In genomic region chr17:35438433-35438832, GRCh38 we compare ENCODE assay signal across 23 cellular contexts. TPM values are rescaled to one million over a fixed set of nuclear protein-coding genes. Genes with fewer than 3 reads are reported as not detected.
DNase-seq lines count a peak whose midpoint lies in the region; ATAC-seq, FAIRE-seq and TF ChIP-seq lines count a peak whose summit lies in the region.
"Had no signal": no experiment of that assay in that cellular context is flagged by ENCODE, and none has a peak within 500 bp of the region (broad histone marks: within the 10 kb centered on the region; RNA-seq: fewer than 3 reads in every experiment).

No MANE protein-coding gene starts in this region.

- CTCF ChIA-PET in HepG2 (lab: Yijun Ruan, JAX; ENCODE audit: low intra/inter-chr PET ratio, low total read pairs) = no interaction called here
- CTCF ChIA-PET in IMR-90 (lab: Yijun Ruan, JAX) = interaction anchor here (1.8 kb wide), 1 partner anchor 10 kb away, joined by 6 read pairs; the partner anchor contains the start of gene SLFN13
- CTCF ChIA-PET in K562 (lab: Yijun Ruan, JAX; ENCODE audit: low intra/inter-chr PET ratio) = no interaction called here

- BruUV-seq in HepG2 (replicated peaks; lab: Mats Ljungman, UMichigan) = no TSS peak
- no TSS peak for BruUV-seq in IMR-90 (replicated peaks; lab: Mats Ljungman, UMichigan)
- no TSS peak for BruUV-seq in K562 (replicated peaks; lab: Mats Ljungman, UMichigan)

- H3K79me1 ChIP-seq in IMR-90 (ENCODE audit: low read depth in 1 of 2, low read length in 2 of 2) = no peaks in the 10 kb centered on the region

- peaks cover 6% of the 10 kb centered on the region; the same call in 1 of the 2 replicates for H3K4me1 ChIP-seq in HepG2 (ENCODE audit: insufficient read depth, low read length)
- H3K4me1 ChIP-seq in right lobe of liver = peaks cover 0 to 5% (median 0%) of the 10 kb centered on the region in 4 donors
- H3K4me1 ChIP-seq in IMR-90 (ENCODE audit: control insufficient read depth, insufficient read depth, low read length) = no peaks in the 10 kb centered on the region
- peaks cover 0 to 4% of the 10 kb centered on the region in 2 experiments; a peak in 2 of 5 replicates for H3K4me1 ChIP-seq in K562 (replicated peaks in 1 of 2; ENCODE audit: control insufficient read depth in 2 of 2, insufficient read depth in 2 of 2, low read length in 2 of 2)
- H3K4me1 ChIP-seq: BE2C, BLaER1 had no signal

- H3K4me3 ChIP-seq in HepG2 (replicated peaks in 1 of 3; ENCODE audit: insufficient read depth in 1 of 3, low read depth in 2 of 3, low read length in 3 of 3) = no peak overlapping the region
- H3K4me3 ChIP-seq in right lobe of liver = no peak overlapping the region
- H3K4me3 ChIP-seq in IMR-90 (ENCODE audit: insufficient read depth, low read depth, low read length) = no peak overlapping the region
- H3K4me3 ChIP-seq in K562 = no peak overlapping the region
- H3K4me3 ChIP-seq: BLaER1 had no signal

- H3K9me1 ChIP-seq in IMR-90 (ENCODE audit: insufficient read depth, low read length) (no peaks in the 10 kb centered on the region), K562 (ENCODE audit: control insufficient read depth, insufficient read depth, low read length) (no peaks in the 10 kb centered on the region)

- H3K79me2 ChIP-seq in HepG2 (ENCODE audit: insufficient read depth, low read length) = no peaks in the 10 kb centered on the region
- no peaks in the 10 kb centered on the region for H3K79me2 ChIP-seq in K562 (ENCODE audit: control insufficient read depth, insufficient read depth, low read length)

- no peak overlapping the region for H4K5ac ChIP-seq in IMR-90 (ENCODE audit: low read depth, low read length)

- no peak for TF ChIP-seq CTCF in HepG2 (CRISPR knock-in tag; IDR thresholded peaks at IDR 0.05)
- TF ChIP-seq CTCF in right lobe of liver (IDR thresholded peaks at IDR 0.05) = no peak
- no peak for TF ChIP-seq CTCF in IMR-90 (conservative IDR thresholded peaks at IDR 0.05; ENCODE audit: low read depth, low read length)
- TF ChIP-seq CTCF in K562 (IDR thresholded peaks at IDR 0.05 in 2 of 3, conservative IDR thresholded peaks at IDR 0.05 in 1 of 3; ENCODE audit: insufficient read depth in 2 of 3, low read depth in 1 of 3, low read length in 3 of 3) = no peak
- no peak for TF ChIP-seq CTCF in GM10266 (IDR thresholded peaks at IDR 0.05; ENCODE audit: control insufficient read depth, insufficient read depth, low read depth, missing control alignments)

- TF ChIP-seq POLR2A in HepG2 (IDR thresholded peaks at IDR 0.05; ENCODE audit: insufficient read depth in 1 of 2, low read depth in 2 of 2, low read length in 2 of 2) = no peak
- TF ChIP-seq POLR2A in right lobe of liver (IDR thresholded peaks at IDR 0.05) = no peak
- TF ChIP-seq POLR2A in IMR-90 (IDR thresholded peaks at IDR 0.05; ENCODE audit: low read depth, low read length) = no peak
- TF ChIP-seq POLR2A in K562 (conservative IDR thresholded peaks at IDR 0.05) = no peak

- H3K27me3 ChIP-seq in HepG2 (ENCODE audit: control insufficient read depth in 1 of 2, insufficient read depth in 2 of 2, low read length in 2 of 2) (peaks cover 0 to 6% of the 10 kb centered on the region in 2 experiments; a peak in 2 of 5 replicates), right lobe of liver (no peaks in the 10 kb centered on the region), IMR-90 (ENCODE audit: control insufficient read depth, insufficient read depth, low read length) (no peaks in the 10 kb centered on the region), K562 (ENCODE audit: control insufficient read depth in 2 of 2, insufficient read depth in 2 of 2, low read length in 2 of 2) (peaks cover 1 to 7% of the 10 kb centered on the region in 2 experiments; a peak in 2 of 5 replicates)
- H3K27me3 ChIP-seq: BLaER1 had no signal

- no peak overlapping the region for H2AFZ ChIP-seq in HepG2 (ENCODE audit: low read length)
- H2AFZ ChIP-seq in IMR-90 (replicated peaks; ENCODE audit: low read length, poor library complexity) = no peak overlapping the region
- no peak overlapping the region for H2AFZ ChIP-seq in K562 (ENCODE audit: low read depth, low read length)

- H3K9me3 ChIP-seq in HepG2 (ENCODE audit: low read length) (no peaks in the 10 kb centered on the region), right lobe of liver (no peaks in the 10 kb centered on the region), IMR-90 (ENCODE audit: control insufficient read depth, insufficient read depth, low read length) (no peaks in the 10 kb centered on the region), K562 (replicated peaks; ENCODE audit: control insufficient read depth, insufficient read depth, low read depth, low read length) (no peaks in the 10 kb centered on the region)
- H3K9me3 ChIP-seq: BE2C had no signal

- dilution Hi-C loops in IMR-90 (cut with HindIII; ENCODE audit: low sequenced_read_pairs, unreplicated experiment) = no loop called here

- no peak overlapping the region for H4K8ac ChIP-seq in IMR-90 (ENCODE audit: low read depth in 2 of 2, low read length in 2 of 2)

- ATAC-seq in HepG2 (no peak), right lobe of liver (no peak), IMR-90 (ENCODE audit: low read depth) (no peak), K562 (no peak)

- H3K18ac ChIP-seq in IMR-90 (ENCODE audit: low read depth, low read length) = no peak overlapping the region

- H4K91ac ChIP-seq in IMR-90 (ENCODE audit: insufficient read depth, low read depth, low read length) = no peak overlapping the region

- H3K14ac ChIP-seq in IMR-90 (replicated peaks; ENCODE audit: low read depth, low read length) = no peak overlapping the region

- no peak overlapping the region for H2BK120ac ChIP-seq in IMR-90 (ENCODE audit: low read depth, low read length)

- no peak overlapping the region for H3K23ac ChIP-seq in IMR-90 (ENCODE audit: low read depth, low read length)

- no peak overlapping the region for H2AK9ac ChIP-seq in IMR-90 (replicated peaks; ENCODE audit: low read depth, low read length, poor library complexity)

- H2AK5ac ChIP-seq in IMR-90 (ENCODE audit: low read depth, low read length) = no peak overlapping the region

- FAIRE-seq in HepG2 (lab: Jason Lieb, UNC) = no peak
- FAIRE-seq in K562 (lab: Jason Lieb, UNC) = no peak
- FAIRE-seq: GM12891 had no signal

- no peak overlapping the region for H3K56ac ChIP-seq in IMR-90 (ENCODE audit: extremely low read depth, insufficient read depth, low read length)

- H3K36me3 ChIP-seq in HepG2 (replicated peaks in 1 of 2; ENCODE audit: control insufficient read depth in 1 of 2, insufficient read depth in 2 of 2, low read length in 2 of 2) = no peaks in the 10 kb centered on the region
- no peaks in the 10 kb centered on the region for H3K36me3 ChIP-seq in right lobe of liver
- H3K36me3 ChIP-seq in IMR-90 (ENCODE audit: control insufficient read depth, insufficient read depth, low read length) = no peaks in the 10 kb centered on the region
- no peaks in the 10 kb centered on the region for H3K36me3 ChIP-seq in K562 (ENCODE audit: control insufficient read depth, insufficient read depth, low read length)
- H3K36me3 ChIP-seq: BE2C, BLaER1 had no signal

- H3K27ac ChIP-seq in HepG2 (ENCODE audit: extremely low read length, insufficient read depth, low read length) (no peak overlapping the region), right lobe of liver (no peak overlapping the region), IMR-90 (ENCODE audit: insufficient read depth, low read length) (no peak overlapping the region), K562 (ENCODE audit: extremely low read depth, low read depth, low read length) (no peak overlapping the region)
- H3K27ac ChIP-seq: 22Rv1, BLaER1 had no signal

- no peak overlapping the region for H3K4ac ChIP-seq in IMR-90 (ENCODE audit: low read depth, low read length)

- DNase-seq in HepG2 (ENCODE audit: low spot score) (no peak), right lobe of liver (no peak), IMR-90 (no peak), K562 (ENCODE audit: extremely low read depth in 1 of 4, low spot score in 3 of 4) (no peak), GM10266 (ENCODE audit: extremely low spot score) (no peak)
- no peak for DNase-seq in stimulated activated CD4-positive, alpha-beta T cell treated with anti-CD3 and anti-CD28 coated beads, Interleukin-2, amount 100 ng/mL, for 48 hours
- DNase-seq: ACHN; BE2C; C1 segment of cervical spinal cord; CD4-positive, alpha-beta memory T cell; CD4-positive, CD25-positive, alpha-beta regulatory T cell; CD8-positive, alpha-beta memory T cell; COR-L47; DMS 273 treated with DMSO at 0.1 percent for 48 hours; DMS153; DMS53; DMS79; DND-41; EL; GDM1 had no signal

- intact Hi-C loops in HepG2 (cut with micrococcal nuclease; ENCODE audit: unreplicated experiment) (no loop called here), right lobe of liver (cut with DNase I) (no loop called here), IMR-90 (cut with micrococcal nuclease) (loop anchor here (10.0 kb wide), 2 partner anchors 264 to 306 kb away; no protein-coding TSS in a partner anchor), K562 (cut with micrococcal nuclease) (loop anchor here (10.0 kb wide), 1 partner anchor 96 kb away; the partner anchor contains the start of gene SLFN12L)

- no peak overlapping the region for H3K9ac ChIP-seq in HepG2 (ENCODE audit: insufficient read depth, low read depth, low read length)
- no peak overlapping the region for H3K9ac ChIP-seq in IMR-90 (ENCODE audit: low read depth, low read length)
- no peak overlapping the region for H3K9ac ChIP-seq in K562 (ENCODE audit: insufficient read depth in 1 of 2, low read depth in 2 of 2, low read length in 2 of 2)
- H3K9ac ChIP-seq: BLaER1 had no signal

- H2BK5ac ChIP-seq in IMR-90 (ENCODE audit: low read depth, low read length, poor library complexity, severe bottlenecking) = no peak overlapping the region

- no peak for TF ChIP-seq RAD21 in HepG2 (CRISPR knock-in tag; IDR thresholded peaks at IDR 0.05)
- no peak for TF ChIP-seq RAD21 in IMR-90 (IDR thresholded peaks at IDR 0.05; ENCODE audit: low read length)
- no peak for TF ChIP-seq RAD21 in K562 (CRISPR knock-in tag; conservative IDR thresholded peaks at IDR 0.05 in 1 of 2, IDR thresholded peaks at IDR 0.05 in 1 of 2)

- H3K4me2 ChIP-seq in HepG2 (ENCODE audit: low read depth, low read length) = no peak overlapping the region
- no peak overlapping the region for H3K4me2 ChIP-seq in IMR-90 (ENCODE audit: low read depth, low read length)
- no peak overlapping the region for H3K4me2 ChIP-seq in K562 (ENCODE audit: insufficient read depth, low read length)
- H3K4me2 ChIP-seq: BLaER1 had no signal

- no peaks in the 10 kb centered on the region for H4K20me1 ChIP-seq in HepG2 (ENCODE audit: insufficient read depth, low read length)
- H4K20me1 ChIP-seq in IMR-90 (ENCODE audit: insufficient read depth, low read length) = peaks cover under 1% of the 10 kb centered on the region; the same call in 1 of the 2 replicates
- H4K20me1 ChIP-seq in K562 (replicated peaks; ENCODE audit: control insufficient read depth, insufficient read depth, low read length) = no peaks in the 10 kb centered on the region
- H4K20me1 ChIP-seq: BLaER1 had no signal

- H2BK20ac ChIP-seq in IMR-90 (ENCODE audit: low read depth, low read length) = no peak overlapping the region

- in situ Hi-C loops in HepG2 (cut with HindIII; ENCODE audit: extremely low pct_ligation_motif_present, low pct_unique_long_range_greater_than_20kb) = no loop called here
- in situ Hi-C loops in IMR-90 (cut with MboI; ENCODE audit: low sequenced_read_pairs) = no loop called here
- in situ Hi-C loops in K562 (cut with MboI) = no loop called here

- POLR2A ChIA-PET in HepG2 (lab: Yijun Ruan, JAX) (no interaction called here), IMR-90 (lab: Charles Lee; ENCODE audit: unreplicated experiment) (no interaction called here), K562 (lab: Yijun Ruan, JAX) (interaction anchor here (2.0 kb wide), 1 partner anchor 9 kb away, joined by 7 read pairs; no protein-coding TSS in a partner anchor)

- no peak for TF ChIP-seq EP300 in HepG2 (IDR thresholded peaks at IDR 0.05; ENCODE audit: low read depth in 2 of 2, low read length in 2 of 2)
- no peak for TF ChIP-seq EP300 in HepG2 (CRISPR knock-in tag; IDR thresholded peaks at IDR 0.05; ENCODE audit: borderline replicate concordance)
- no peak for TF ChIP-seq EP300 in K562 (IDR thresholded peaks at IDR 0.05; ENCODE audit: low read length)

- no peak overlapping the region for H2BK15ac ChIP-seq in IMR-90 (ENCODE audit: low read depth, low read length)

RNA-seq across cellular contexts. Expression of gene SLFN12, which starts 6.1 kb away (rescaled TPM):
- total RNA-seq in HepG2 (2016; rRNA removed; fragmentation: Illumina TruSeq; extraction: Trizol) (0.13 TPM in 1 of 2 replicates, not detected in the other), right lobe of liver (1 to 10 TPM in 5 of 6 experiments, under 1 TPM in 1; 0.84 to 3.3 (median 1.6) TPM), IMR-90 (2012; rRNA removed) (38.9 and 48.6 TPM in 2 replicates), K562 (2014; rRNA removed) (0.09 TPM in 1 of 2 replicates, not detected in the other), K562 (2014; rRNA removed; fragmentation: Illumina TruSeq; extraction: Trizol) (0.07 TPM in 1 of 2 replicates, not detected in the other), K562 (2015; rRNA removed; fragmentation: Illumina TruSeq; extraction: Trizol) (not detected in 2 replicates), K562 (2021) (0.25 TPM in 1 of 2 replicates, not detected in the other)
- not detected in 2 replicates for total RNA-seq in HepG2 (2016; cell fraction: cytosol; rRNA removed; fragmentation: Illumina TruSeq; extraction: Trizol; ENCODE audit: low read depth)
- total RNA-seq in HepG2 (2016; cell fraction: insoluble cytoplasmic fraction; rRNA removed; fragmentation: Illumina TruSeq; extraction: Trizol) = not detected in 2 replicates
- total RNA-seq in HepG2 (2016; cell fraction: membrane; rRNA removed; fragmentation: Illumina TruSeq; extraction: Trizol) = not detected in 2 replicates
- not detected in 2 replicates for total RNA-seq in HepG2 (2016; cell fraction: nucleus; rRNA removed; fragmentation: Illumina TruSeq; extraction: Trizol)
- polyA plus RNA-seq in HepG2 (2011; rRNA removed) (not detected in 2 replicates), IMR-90 (2012; rRNA removed) (13.5 and 16.6 TPM in 2 replicates), K562 (2011; rRNA removed) (not detected in 2 replicates), K562 (2014; fragmentation: Illumina TruSeq; extraction: Trizol) (not detected in 2 replicates), K562 (2014; fragmentation: Nextera tagmentation; extraction: Ambion mirVana) (under 1 TPM in 1 of 2 experiments, not detected in 1; 0.01 TPM), K562 (2014; rRNA removed) (0.09 TPM in 1 of 2 replicates, not detected in the other)
- not detected in 2 replicates for polyA plus RNA-seq in HepG2 (2011; cell fraction: cytosol; rRNA removed)
- 0.05 TPM in 1 of 2 replicates, not detected in the other for polyA plus RNA-seq in HepG2 (2011; cell fraction: nucleus; rRNA removed)
- polyA plus RNA-seq in HepG2 (2012) = not detected in 2 replicates
- not detected in 2 replicates for polyA plus RNA-seq in HepG2 (2016; cell fraction: cytosol; fragmentation: Illumina TruSeq; extraction: Trizol; ENCODE audit: low read depth)
- not detected in 2 replicates for polyA plus RNA-seq in HepG2 (2016; cell fraction: insoluble cytoplasmic fraction; fragmentation: Illumina TruSeq; extraction: Trizol; ENCODE audit: low read depth)
- not detected in 2 replicates for polyA plus RNA-seq in HepG2 (2016; cell fraction: membrane; fragmentation: Illumina TruSeq; extraction: Trizol; ENCODE audit: low read depth)
- polyA plus RNA-seq in HepG2 (2016; cell fraction: nucleus; fragmentation: Illumina TruSeq; extraction: Trizol; ENCODE audit: insufficient read depth, low read depth) = not detected in 2 replicates
- 0.30 TPM in 1 of 2 replicates, not detected in the other for polyA minus RNA-seq in HepG2 (2011; rRNA and poly(A)+ RNA removed; ENCODE audit: low replicate concordance)
- not detected in 2 replicates for polyA minus RNA-seq in HepG2 (2011; cell fraction: cytosol; rRNA and poly(A)+ RNA removed)
- polyA minus RNA-seq in HepG2 (2011; cell fraction: nucleus; rRNA and poly(A)+ RNA removed) = not detected in 2 replicates
- polyA plus RNA-seq in IMR-90 (2012; cell fraction: cytosol; rRNA removed) = 2.8 and 5.1 TPM in 2 replicates
- 6.9 and 48.3 TPM in 2 replicates for polyA plus RNA-seq in IMR-90 (2012; cell fraction: nucleus; rRNA removed; ENCODE audit: low replicate concordance)
- total RNA-seq in K562 (2011; cell fraction: chromatin; rRNA removed; ENCODE audit: low replicate concordance) = not detected in 2 replicates
- not detected in 2 replicates for total RNA-seq in K562 (2011; cell fraction: nucleolus; rRNA removed)
- not detected in 2 replicates for total RNA-seq in K562 (2011; cell fraction: nucleoplasm; rRNA removed)
- polyA plus RNA-seq in K562 (2011; cell fraction: cytosol; rRNA removed) = not detected in 2 replicates
- polyA plus RNA-seq in K562 (2011; cell fraction: nucleus; rRNA removed) = not detected in 2 replicates
- 0.09 and 0.19 TPM in 2 replicates for polyA plus RNA-seq in K562 (2012)
- not detected in 2 replicates for polyA minus RNA-seq in K562 (2011; rRNA and poly(A)+ RNA removed)
- not detected in 2 replicates for polyA minus RNA-seq in K562 (2011; cell fraction: cytosol; rRNA and poly(A)+ RNA removed)
- polyA minus RNA-seq in K562 (2011; cell fraction: nucleus; rRNA and poly(A)+ RNA removed) = not detected in 2 replicates

RNA-seq across cellular contexts. Expression of gene SLFN13, which starts 10.1 kb away (rescaled TPM):
- total RNA-seq in HepG2 (2016; rRNA removed; fragmentation: Illumina TruSeq; extraction: Trizol) = 0.18 TPM in 1 of 2 replicates, not detected in the other
- total RNA-seq in HepG2 (2016; cell fraction: cytosol; rRNA removed; fragmentation: Illumina TruSeq; extraction: Trizol; ENCODE audit: low read depth) = not detected in 2 replicates
- total RNA-seq in HepG2 (2016; cell fraction: insoluble cytoplasmic fraction; rRNA removed; fragmentation: Illumina TruSeq; extraction: Trizol) = not detected in 2 replicates
- total RNA-seq in HepG2 (2016; cell fraction: membrane; rRNA removed; fragmentation: Illumina TruSeq; extraction: Trizol) = not detected in 2 replicates
- total RNA-seq in HepG2 (2016; cell fraction: nucleus; rRNA removed; fragmentation: Illumina TruSeq; extraction: Trizol) = not detected in 2 replicates
- not detected in 2 replicates for polyA plus RNA-seq in HepG2 (2011; rRNA removed)
- 0.10 TPM in 1 of 2 replicates, not detected in the other for polyA plus RNA-seq in HepG2 (2011; cell fraction: cytosol; rRNA removed)
- 0.03 TPM in 1 of 2 replicates, not detected in the other for polyA plus RNA-seq in HepG2 (2011; cell fraction: nucleus; rRNA removed)
- polyA plus RNA-seq in HepG2 (2012) = not detected in 2 replicates
- polyA plus RNA-seq in HepG2 (2016; cell fraction: cytosol; fragmentation: Illumina TruSeq; extraction: Trizol; ENCODE audit: low read depth) = not detected in 2 replicates
- polyA plus RNA-seq in HepG2 (2016; cell fraction: insoluble cytoplasmic fraction; fragmentation: Illumina TruSeq; extraction: Trizol; ENCODE audit: low read depth) = not detected in 2 replicates
- not detected in 2 replicates for polyA plus RNA-seq in HepG2 (2016; cell fraction: membrane; fragmentation: Illumina TruSeq; extraction: Trizol; ENCODE audit: low read depth)
- polyA plus RNA-seq in HepG2 (2016; cell fraction: nucleus; fragmentation: Illumina TruSeq; extraction: Trizol; ENCODE audit: insufficient read depth, low read depth) = not detected in 2 replicates
- 8.0 TPM in 1 of 2 replicates, not detected in the other for polyA minus RNA-seq in HepG2 (2011; rRNA and poly(A)+ RNA removed; ENCODE audit: low replicate concordance)
- polyA minus RNA-seq in HepG2 (2011; cell fraction: cytosol; rRNA and poly(A)+ RNA removed) = not detected in 2 replicates
- polyA minus RNA-seq in HepG2 (2011; cell fraction: nucleus; rRNA and poly(A)+ RNA removed) = not detected in 2 replicates
- 1 to 10 TPM in 5 of 6 experiments, under 1 TPM in 1; 0.68 to 4.1 (median 1.8) TPM for total RNA-seq in right lobe of liver
- total RNA-seq in IMR-90 (2012; rRNA removed) = 2.5 and 3.9 TPM in 2 replicates
- 1.4 and 1.7 TPM in 2 replicates for polyA plus RNA-seq in IMR-90 (2012; rRNA removed)
- 0.18 and 0.68 TPM in 2 replicates for polyA plus RNA-seq in IMR-90 (2012; cell fraction: cytosol; rRNA removed)
- polyA plus RNA-seq in IMR-90 (2012; cell fraction: nucleus; rRNA removed; ENCODE audit: low replicate concordance) = 2.1 and 2.7 TPM in 2 replicates
- 0.07 and 1.2 TPM in 2 replicates for total RNA-seq in K562 (2011; cell fraction: chromatin; rRNA removed; ENCODE audit: low replicate concordance)
- total RNA-seq in K562 (2011; cell fraction: nucleolus; rRNA removed) = under 0.01 and 0.13 TPM in 2 replicates
- 0.22 and 1.1 TPM in 2 replicates for total RNA-seq in K562 (2011; cell fraction: nucleoplasm; rRNA removed)
- 0.24 and 0.27 TPM in 2 replicates for total RNA-seq in K562 (2014; rRNA removed)
- total RNA-seq in K562 (2014; rRNA removed; fragmentation: Illumina TruSeq; extraction: Trizol) = 0.04 and 0.10 TPM in 2 replicates
- 0.15 and 0.33 TPM in 2 replicates for total RNA-seq in K562 (2015; rRNA removed; fragmentation: Illumina TruSeq; extraction: Trizol)
- 0.29 and 0.49 TPM in 2 replicates for total RNA-seq in K562 (2021)
- 0.17 TPM in 1 of 2 replicates, not detected in the other for polyA plus RNA-seq in K562 (2011; rRNA removed)
- 0.01 and 0.34 TPM in 2 replicates for polyA plus RNA-seq in K562 (2011; cell fraction: cytosol; rRNA removed)
- 0.01 and 0.10 TPM in 2 replicates for polyA plus RNA-seq in K562 (2011; cell fraction: nucleus; rRNA removed)
- polyA plus RNA-seq in K562 (2012) = 0.26 and 2.3 TPM in 2 replicates
- 0.09 and 0.17 TPM in 2 replicates for polyA plus RNA-seq in K562 (2014; fragmentation: Illumina TruSeq; extraction: Trizol)
- under 1 TPM; 0.06 to 0.11 TPM for polyA plus RNA-seq in K562 (2014; fragmentation: Nextera tagmentation; extraction: Ambion mirVana)
- polyA plus RNA-seq in K562 (2014; rRNA removed) = 0.27 and 0.97 TPM in 2 replicates
- polyA minus RNA-seq in K562 (2011; rRNA and poly(A)+ RNA removed) = not detected in 2 replicates
- not detected in 2 replicates for polyA minus RNA-seq in K562 (2011; cell fraction: cytosol; rRNA and poly(A)+ RNA removed)
- polyA minus RNA-seq in K562 (2011; cell fraction: nucleus; rRNA and poly(A)+ RNA removed) = 0.40 TPM in 1 of 2 replicates, not detected in the other

Comparison
In these comparisons a context has a peak if more than half of its experiments do, and no peak if none do; other contexts are left out.
1. intact Hi-C loops: an anchor here in IMR-90 (10.0 kb wide) and K562 (10.0 kb wide); none called in HepG2 and right lobe of liver.
2. Of the 241 proteins assayed by ChIP-seq in both HepG2 and K562: peak only in HepG2: none; only in K562: MAFG; in both: MAFF and MAFK; in neither: 238.